Comparison of ENCODE assay signal across 15 cellular contexts in the genomic region with DNA sequence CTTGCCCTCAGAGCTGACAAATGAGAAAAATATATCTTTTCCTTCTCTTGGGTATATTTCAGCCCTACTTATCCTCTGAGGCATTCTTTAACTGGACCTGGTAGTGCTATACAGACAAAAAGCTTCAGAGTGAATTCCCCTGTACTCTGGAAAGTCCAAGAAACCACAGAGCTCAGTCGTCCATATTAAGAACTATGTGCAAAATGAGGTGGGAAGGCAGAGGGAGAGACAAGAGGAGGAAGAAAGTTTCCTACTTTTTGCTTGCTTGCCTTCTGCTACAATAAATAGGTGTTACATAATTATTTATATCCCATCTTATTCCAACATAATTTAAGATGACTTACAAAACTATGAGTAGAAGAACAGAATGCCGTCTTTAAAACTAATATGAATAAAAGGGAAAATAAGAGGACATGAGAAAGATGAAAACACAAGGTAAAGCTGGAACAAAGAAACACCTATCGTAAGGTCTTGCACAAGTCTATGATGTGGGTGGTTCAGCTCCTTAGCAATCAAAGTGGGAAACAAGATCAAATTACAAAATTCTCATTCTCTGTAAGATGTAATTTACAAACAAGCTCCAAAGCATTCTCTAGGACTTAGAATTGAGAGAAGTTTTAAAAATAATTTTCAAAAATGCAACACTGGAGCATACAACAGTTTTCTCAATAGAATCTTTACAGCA.
DNase-seq lines count a peak whose midpoint lies in the region; ATAC-seq and TF ChIP-seq lines count a peak whose summit lies in the region.
"Had no signal": no experiment of that assay in that cellular context is flagged by ENCODE, and none has a peak within 500 bp of the region (broad histone marks: within the 10 kb centered on the region; RNA-seq: fewer than 3 reads in every experiment).

No MANE protein-coding gene starts in this region.

- H3K27ac Mint-ChIP-seq in WTC11: peak overlapping the region; percentile 55
- H3K27ac Mint-ChIP-seq in immature natural killer cell: peak overlapping the region in 4 of 6 donors; percentile 4 to 48 (median 34)
- H3K27ac Mint-ChIP-seq in activated naive CD4-positive, alpha-beta T cell treated with anti-CD3 and anti-CD28 coated beads, Interleukin-2, amount 50 U/mL, for 72 hours: no peak overlapping the region
- H3K27ac Mint-ChIP-seq: activated T-cell treated with anti-CD3 and anti-CD28 coated beads, Interleukin-2, amount 50 U/mL, for 24 hours had no signal

- CTCF ChIA-PET in WTC11 (lab: Charles Lee): interaction anchor here (0.6 kb wide), 1 partner anchor 156 kb away, joined by 4 read pairs; no protein-coding TSS in a partner anchor

- H3K9ac ChIP-seq in smooth muscle cell (ENCODE audit: low read depth): no peak overlapping the region

- H3K27me3 Mint-ChIP-seq in WTC11 (ENCODE audit: low read depth) (no peaks in the 10 kb centered on the region), immature natural killer cell (ENCODE audit: low read depth in 3 of 3) (peaks cover 0 to 2% (median 0%) of the 10 kb centered on the region in 3 donors)
- H3K27me3 Mint-ChIP-seq: activated T-cell treated with anti-CD3 and anti-CD28 coated beads, Interleukin-2, amount 50 U/mL, for 24 hours had no signal

- no peaks in the 10 kb centered on the region for H3F3A ChIP-seq in smooth muscle cell (ENCODE audit: low read depth)

- H2AFZ ChIP-seq in smooth muscle cell (ENCODE audit: low read depth): no peak overlapping the region

- POLR2A ChIA-PET in WTC11 (lab: Charles Lee): interaction anchor here (1.1 kb wide), 1 partner anchor 97 kb away, joined by 3 read pairs; no protein-coding TSS in a partner anchor

- WGBS in smooth muscle cell (ENCODE audit: low lambda C conversion rate): 62% methylated on average over 3 of the region's 3 CpGs

- peaks cover 34% of the 10 kb centered on the region for H3K79me2 ChIP-seq in smooth muscle cell (ENCODE audit: low read depth)

- H3K9me3 Mint-ChIP-seq in WTC11 (no peaks in the 10 kb centered on the region), immature natural killer cell (no peaks in the 10 kb centered on the region)
- H3K9me3 Mint-ChIP-seq in activated naive CD4-positive, alpha-beta T cell treated with anti-CD3 and anti-CD28 coated beads, Interleukin-2, amount 50 U/mL, for 72 hours: peaks cover 0 to 5% of the 10 kb centered on the region in 2 donors
- H3K9me3 Mint-ChIP-seq: activated T-cell treated with anti-CD3 and anti-CD28 coated beads, Interleukin-2, amount 50 U/mL, for 24 hours; naive thymus-derived CD8-positive, alpha-beta T cell had no signal

- H3K4me2 ChIP-seq in smooth muscle cell: peak overlapping the region; percentile 8

- TF ChIP-seq CTCF in WTC11 (IDR thresholded peaks at IDR 0.05): no peak
- no peak for TF ChIP-seq CTCF in smooth muscle cell (IDR thresholded peaks at IDR 0.05; ENCODE audit: borderline replicate concordance, insufficient read depth, poor library complexity, severe bottlenecking)

- H3K27me3 ChIP-seq in smooth muscle cell (ENCODE audit: low read depth): no peaks in the 10 kb centered on the region
- H3K27me3 ChIP-seq: upper lobe of right lung had no signal

- no peaks in the 10 kb centered on the region for H3K36me3 ChIP-seq in smooth muscle cell (ENCODE audit: low read depth)
- H3K36me3 ChIP-seq: upper lobe of right lung had no signal

- H4K20me1 ChIP-seq in smooth muscle cell (ENCODE audit: low read depth): peaks cover 26% of the 10 kb centered on the region

- H3K4me3 ChIP-seq in smooth muscle cell: no peak overlapping the region
- H3K4me3 ChIP-seq: upper lobe of right lung had no signal

- H3K27ac ChIP-seq in smooth muscle cell (ENCODE audit: low read depth): peak overlapping the region; percentile 36
- H3K27ac ChIP-seq: upper lobe of right lung had no signal

- H3K4me3 Mint-ChIP-seq in WTC11 (no peak overlapping the region), immature natural killer cell (no peak overlapping the region)
- H3K4me3 Mint-ChIP-seq: activated T-cell treated with anti-CD3 and anti-CD28 coated beads, Interleukin-2, amount 50 U/mL, for 24 hours; naive thymus-derived CD8-positive, alpha-beta T cell had no signal

- peaks cover 20% of the 10 kb centered on the region for H3K4me1 ChIP-seq in smooth muscle cell (ENCODE audit: low read depth)

- peaks cover 39% of the 10 kb centered on the region for H3K4me1 Mint-ChIP-seq in WTC11
- peaks cover 24 to 31% of the 10 kb centered on the region in 2 donors for H3K4me1 Mint-ChIP-seq in immature natural killer cell

- H3K36me3 Mint-ChIP-seq in WTC11 (no peaks in the 10 kb centered on the region), immature natural killer cell (no peaks in the 10 kb centered on the region)
- peaks cover 0 to 3% of the 10 kb centered on the region in 2 donors for H3K36me3 Mint-ChIP-seq in activated naive CD4-positive, alpha-beta T cell treated with anti-CD3 and anti-CD28 coated beads, Interleukin-2, amount 50 U/mL, for 72 hours
- H3K36me3 Mint-ChIP-seq: naive thymus-derived CD8-positive, alpha-beta T cell had no signal

- no peaks in the 10 kb centered on the region for H3K9me3 ChIP-seq in smooth muscle cell (replicated peaks; ENCODE audit: low read depth)
- H3K9me3 ChIP-seq: upper lobe of right lung had no signal

- ATAC-seq in WTC11: no peak
- ATAC-seq in activated naive CD4-positive, alpha-beta T cell treated with anti-CD3 and anti-CD28 coated beads, Interleukin-2, amount 50 U/mL, for 72 hours: no peak
- ATAC-seq: naive thymus-derived CD8-positive, alpha-beta T cell; upper lobe of right lung had no signal

- peak; percentile 85 for DNase-seq in NCI-H2107 treated with DMSO at 0.1 percent for 48 hours (lab: John Stamatoyannopoulos, UW; ENCODE audit: unreplicated experiment)
- DNase-seq in NCI-H2107 (lab: John Stamatoyannopoulos, UW): no peak
- DNase-seq in WTC11 (ENCODE audit: low spot score): no peak
- DNase-seq in immature natural killer cell: no peak
- DNase-seq in smooth muscle cell (lab: John Stamatoyannopoulos, UW; ENCODE audit: unreplicated experiment): no peak
- DNase-seq in activated effector memory CD4-positive, alpha-beta T cell treated with anti-CD3 and anti-CD28 coated beads, Interleukin-2, amount 50 U/mL, for 16 hours: no peak
- DNase-seq in activated naive CD4-positive, alpha-beta T cell treated with anti-CD3 and anti-CD28 coated beads, Interleukin-2, amount 50 U/mL, for 72 hours (ENCODE audit: low spot score in 2 of 2): no peak
- no peak for DNase-seq in OCI-M2 (lab: John Stamatoyannopoulos, UW; ENCODE audit: unreplicated experiment)
- DNase-seq: activated T-cell treated with anti-CD3 and anti-CD28 coated beads, Interleukin-2, amount 50 U/mL, for 24 hours; aorta; erythroblast; MV-4-11; naive thymus-derived CD8-positive, alpha-beta T cell; NCI-H524 treated with DMSO at 0.1 percent for 48 hours; upper lobe of right lung had no signal

TF ChIP-seq in WTC11, 78 proteins besides CTCF, POLR2A, EP300 and RAD21:
- TF ChIP-seq GRHL2 (CRISPR knock-in tag; IDR thresholded peaks at IDR 0.05; ENCODE audit: insufficient replicate concordance, severe bottlenecking) (no peak), ZNF232 (CRISPR knock-in tag; IDR thresholded peaks at IDR 0.05) (no peak), ZNF219 (CRISPR knock-in tag; IDR thresholded peaks at IDR 0.05; ENCODE audit: borderline replicate concordance) (no peak), SOX15 (CRISPR knock-in tag; IDR thresholded peaks at IDR 0.05) (no peak), IRF2 (CRISPR knock-in tag; IDR thresholded peaks at IDR 0.05; ENCODE audit: borderline replicate concordance, low read depth) (no peak)
- TF ChIP-seq, protein P1, sequence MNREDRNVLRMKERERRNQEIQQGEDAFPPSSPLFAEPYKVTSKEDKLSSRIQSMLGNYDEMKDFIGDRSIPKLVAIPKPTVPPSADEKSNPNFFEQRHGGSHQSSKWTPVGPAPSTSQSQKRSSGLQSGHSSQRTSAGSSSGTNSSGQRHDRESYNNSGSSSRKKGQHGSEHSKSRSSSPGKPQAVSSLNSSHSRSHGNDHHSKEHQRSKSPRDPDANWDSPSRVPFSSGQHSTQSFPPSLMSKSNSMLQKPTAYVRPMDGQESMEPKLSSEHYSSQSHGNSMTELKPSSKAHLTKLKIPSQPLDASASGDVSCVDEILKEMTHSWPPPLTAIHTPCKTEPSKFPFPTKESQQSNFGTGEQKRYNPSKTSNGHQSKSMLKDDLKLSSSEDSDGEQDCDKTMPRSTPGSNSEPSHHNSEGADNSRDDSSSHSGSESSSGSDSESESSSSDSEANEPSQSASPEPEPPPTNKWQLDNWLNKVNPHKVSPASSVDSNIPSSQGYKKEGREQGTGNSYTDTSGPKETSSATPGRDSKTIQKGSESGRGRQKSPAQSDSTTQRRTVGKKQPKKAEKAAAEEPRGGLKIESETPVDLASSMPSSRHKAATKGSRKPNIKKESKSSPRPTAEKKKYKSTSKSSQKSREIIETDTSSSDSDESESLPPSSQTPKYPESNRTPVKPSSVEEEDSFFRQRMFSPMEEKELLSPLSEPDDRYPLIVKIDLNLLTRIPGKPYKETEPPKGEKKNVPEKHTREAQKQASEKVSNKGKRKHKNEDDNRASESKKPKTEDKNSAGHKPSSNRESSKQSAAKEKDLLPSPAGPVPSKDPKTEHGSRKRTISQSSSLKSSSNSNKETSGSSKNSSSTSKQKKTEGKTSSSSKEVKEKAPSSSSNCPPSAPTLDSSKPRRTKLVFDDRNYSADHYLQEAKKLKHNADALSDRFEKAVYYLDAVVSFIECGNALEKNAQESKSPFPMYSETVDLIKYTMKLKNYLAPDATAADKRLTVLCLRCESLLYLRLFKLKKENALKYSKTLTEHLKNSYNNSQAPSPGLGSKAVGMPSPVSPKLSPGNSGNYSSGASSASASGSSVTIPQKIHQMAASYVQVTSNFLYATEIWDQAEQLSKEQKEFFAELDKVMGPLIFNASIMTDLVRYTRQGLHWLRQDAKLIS (CRISPR knock-in tag; IDR thresholded peaks at IDR 0.05; ENCODE audit: borderline replicate concordance): no peak
- TF ChIP-seq, protein P2, sequence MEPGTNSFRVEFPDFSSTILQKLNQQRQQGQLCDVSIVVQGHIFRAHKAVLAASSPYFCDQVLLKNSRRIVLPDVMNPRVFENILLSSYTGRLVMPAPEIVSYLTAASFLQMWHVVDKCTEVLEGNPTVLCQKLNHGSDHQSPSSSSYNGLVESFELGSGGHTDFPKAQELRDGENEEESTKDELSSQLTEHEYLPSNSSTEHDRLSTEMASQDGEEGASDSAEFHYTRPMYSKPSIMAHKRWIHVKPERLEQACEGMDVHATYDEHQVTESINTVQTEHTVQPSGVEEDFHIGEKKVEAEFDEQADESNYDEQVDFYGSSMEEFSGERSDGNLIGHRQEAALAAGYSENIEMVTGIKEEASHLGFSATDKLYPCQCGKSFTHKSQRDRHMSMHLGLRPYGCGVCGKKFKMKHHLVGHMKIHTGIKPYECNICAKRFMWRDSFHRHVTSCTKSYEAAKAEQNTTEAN (CRISPR knock-in tag; IDR thresholded peaks at IDR 0.05): no peak
- TF ChIP-seq, protein P3, sequence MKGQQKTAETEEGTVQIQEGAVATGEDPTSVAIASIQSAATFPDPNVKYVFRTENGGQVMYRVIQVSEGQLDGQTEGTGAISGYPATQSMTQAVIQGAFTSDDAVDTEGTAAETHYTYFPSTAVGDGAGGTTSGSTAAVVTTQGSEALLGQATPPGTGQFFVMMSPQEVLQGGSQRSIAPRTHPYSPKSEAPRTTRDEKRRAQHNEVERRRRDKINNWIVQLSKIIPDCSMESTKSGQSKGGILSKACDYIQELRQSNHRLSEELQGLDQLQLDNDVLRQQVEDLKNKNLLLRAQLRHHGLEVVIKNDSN (CRISPR knock-in tag; IDR thresholded peaks at IDR 0.05): no peak

Comparison
In these comparisons a context has a peak if more than half of its experiments do, and no peak if none do; other contexts are left out.
1. H3K27ac Mint-ChIP-seq: peak in WTC11 (single experiment) and immature natural killer cell (4 of 6); none in activated naive CD4-positive, alpha-beta T cell treated with anti-CD3 and anti-CD28 coated beads, Interleukin-2, amount 50 U/mL, for 72 hours (0 of 2).